ENCODE assay signal across 8 cellular contexts in genomic region chr22:29838599-29838956, GRCh38. TPM values are rescaled to one million over a fixed set of nuclear protein-coding genes. Genes with fewer than 3 reads are reported as not detected.
DNase-seq lines count a peak whose midpoint lies in the region; ATAC-seq and TF ChIP-seq lines count a peak whose summit lies in the region.

No MANE protein-coding gene starts in this region.

- DNase-seq in esophagus muscularis mucosa (ENCODE audit: extremely low spot score) (no peak), activated gamma-delta T cell (lab: John Stamatoyannopoulos, UW) (no peak)
- DNase-seq in stimulated activated CD4-positive, alpha-beta T cell treated with anti-CD3 and anti-CD28 coated beads, Interleukin-2, amount 100 ng/mL, for 24 hours, result no peak
- no peak for DNase-seq in stimulated activated CD4-positive, alpha-beta T cell treated with anti-CD3 and anti-CD28 coated beads, Interleukin-15, amount 100 ng/mL, for 24 hours
- no peak for DNase-seq in effector CD4-positive, alpha-beta T cell

- no peaks in the 10 kb centered on the region for H3K9me3 ChIP-seq in OCI-LY3 (ENCODE audit: insufficient read depth, low read length)
- H3K9me3 ChIP-seq in esophagus muscularis mucosa, result no peaks in the 10 kb centered on the region

- TF ChIP-seq POLR2A in esophagus muscularis mucosa (IDR thresholded peaks at IDR 0.05; ENCODE audit: low read depth), result no peak

- H3K27me3 ChIP-seq in OCI-LY3 (ENCODE audit: low read depth, low read length) (no peaks in the 10 kb centered on the region), esophagus muscularis mucosa (no peaks in the 10 kb centered on the region), rectal smooth muscle tissue (ENCODE audit: control insufficient read depth, insufficient read depth, low read length) (no peaks in the 10 kb centered on the region)

- no peaks in the 10 kb centered on the region for H3K36me3 ChIP-seq in OCI-LY3 (replicated peaks; ENCODE audit: low read depth, low read length)
- peaks cover 0 to 19% (median 7%) of the 10 kb centered on the region in 4 donors for H3K36me3 ChIP-seq in esophagus muscularis mucosa
- peaks cover 2% of the 10 kb centered on the region for H3K36me3 ChIP-seq in rectal smooth muscle tissue (ENCODE audit: control insufficient read depth, insufficient read depth, low read length)

- H2AFZ ChIP-seq in OCI-LY3 (ENCODE audit: low read depth, low read length), result peak overlapping the region; percentile 97

- intact Hi-C loops in esophagus muscularis mucosa (cut with DNase I), result loop anchor here (5.0 kb wide), 1 partner anchor 44 kb away; the partner anchor contains the start of gene MTMR3

- H3K27ac ChIP-seq in OCI-LY3 (ENCODE audit: low read length) (peak overlapping the region; percentile 31; the same call in 1 of the 2 replicates), esophagus muscularis mucosa (replicated peaks in 1 of 4) (peak overlapping the region; percentile 72 to 85 (median 78)), rectal smooth muscle tissue (ENCODE audit: low read depth, low read length) (peak overlapping the region; percentile 87)

- peak overlapping the region; percentile 76 for H3K9ac ChIP-seq in OCI-LY3 (ENCODE audit: low read length)
- peak overlapping the region; percentile 43 for H3K9ac ChIP-seq in rectal smooth muscle tissue (ENCODE audit: low read length)

- H3K4me3 ChIP-seq in OCI-LY3 (ENCODE audit: low read length), result peak overlapping the region; percentile 94
- peak overlapping the region; percentile 74 to 99 (median 88) for H3K4me3 ChIP-seq in esophagus muscularis mucosa
- H3K4me3 ChIP-seq in rectal smooth muscle tissue (ENCODE audit: low read length), result peak overlapping the region; percentile 58

- peaks cover 18% of the 10 kb centered on the region for H3K79me2 ChIP-seq in OCI-LY3 (ENCODE audit: low read length)

- peak; percentile 9 for ATAC-seq in GM18909 (IDR thresholded peaks at IDR 0.05; ENCODE audit: poor library complexity, unreplicated experiment)

- H4K20me1 ChIP-seq in OCI-LY3 (ENCODE audit: insufficient read depth, low read length), result no peaks in the 10 kb centered on the region

- TF ChIP-seq CTCF in OCI-LY3 (IDR thresholded peaks at IDR 0.05; ENCODE audit: low read depth, low read length) (no peak), esophagus muscularis mucosa (IDR thresholded peaks at IDR 0.05) (no peak)

- peak overlapping the region; percentile 89 for H3K4me2 ChIP-seq in OCI-LY3 (ENCODE audit: low read length)

- WGBS in esophagus muscularis mucosa, result 21% methylated on average over 5 of the region's 5 CpGs

- peaks cover 14% of the 10 kb centered on the region for H3K4me1 ChIP-seq in OCI-LY3 (ENCODE audit: low read length)
- peaks cover 20 to 36% (median 21%) of the 10 kb centered on the region in 4 donors for H3K4me1 ChIP-seq in esophagus muscularis mucosa
- peaks cover 5% of the 10 kb centered on the region for H3K4me1 ChIP-seq in rectal smooth muscle tissue (ENCODE audit: control insufficient read depth, insufficient read depth, low read length)

- no peak for TF ChIP-seq EP300 in esophagus muscularis mucosa (IDR thresholded peaks at IDR 0.05)

RNA-seq across cellular contexts. Expression of gene ASCC2, which starts 0.5 kb away (rescaled TPM):
- 10 to 100 TPM; 20.5 to 32.6 (median 25.1) TPM for total RNA-seq in esophagus muscularis mucosa

RNA-seq across cellular contexts. Expression of gene MTMR3, which starts 44.4 kb away (rescaled TPM):
- total RNA-seq in esophagus muscularis mucosa, result 10 to 100 TPM; 33.5 to 46.5 (median 40.8) TPM

Comparison
In these comparisons a context has a peak if more than half of its experiments do, and no peak if none do; other contexts are left out.
1. H3K27ac ChIP-seq: peak in every context shown above with its lines; median percentile 87 in rectal smooth muscle tissue; 78 in esophagus muscularis mucosa; 31 in OCI-LY3.